Comparison of ENCODE assay signal across 22 cellular contexts in the genomic region with DNA sequence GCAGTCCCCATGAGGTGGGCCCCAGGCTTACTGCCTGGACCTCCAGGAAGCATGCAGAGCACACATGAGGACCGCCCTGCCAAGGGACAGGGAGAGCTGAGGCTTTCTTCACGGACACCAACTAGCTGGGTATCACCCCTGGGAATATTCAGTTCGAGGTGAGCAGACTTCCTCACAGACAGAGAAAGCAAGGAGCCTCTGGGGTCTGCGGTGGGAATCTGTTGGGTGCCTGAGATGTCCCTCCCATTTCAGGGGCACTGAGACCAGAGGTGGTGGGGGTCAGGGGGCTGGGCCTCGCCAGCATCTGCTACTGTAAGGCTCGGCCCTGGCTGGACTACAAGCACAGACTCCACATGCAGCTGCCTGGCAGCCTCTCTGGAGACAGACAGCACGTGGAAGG.
"Had no signal": no experiment of that assay in that cellular context is flagged by ENCODE, and none has a peak within 500 bp of the region (broad histone marks: within the 10 kb centered on the region; RNA-seq: fewer than 3 reads in every experiment).

No MANE protein-coding gene starts in this region.

- H3K36me3 ChIP-seq: SJCRH30 had no signal

- H3K9me3 ChIP-seq: SJCRH30 had no signal

- H3K4me3 ChIP-seq: K562, SJCRH30 had no signal

- DNase-seq: Kasumi-1, MM.1S, NCI-H1092 treated with DMSO at 0.1 percent for 48 hours, NCI-H1436, NCI-H187, NCI-H2029, NCI-H2081 treated with DMSO at 0.1 percent for 48 hours, NCI-H2171, NCI-H226, NCI-H446, NCI-H510A, NCI-H524 treated with DMSO at 0.1 percent for 48 hours, NCI-H69, NCI-H774, PC-3, SHP77 treated with DMSO at 0.1 percent for 48 hours, SJCRH30 had no signal

- H3K9ac ChIP-seq: KMS-11 had no signal

- H3K27ac ChIP-seq: KMS-11, RWPE1, SJCRH30 had no signal

- H3K27me3 ChIP-seq: SJCRH30 had no signal

- H3K4me1 ChIP-seq: SJCRH30 had no signal

- H3K4me2 ChIP-seq: KMS-11 had no signal

- ATAC-seq: K562, Panc1, PC-3, SK-N-SH treated with all-trans-retinoic acid at 6 μM for 48 hours had no signal
